Comparison of ENCODE assay signal across 1 cellular context in the genomic region with DNA sequence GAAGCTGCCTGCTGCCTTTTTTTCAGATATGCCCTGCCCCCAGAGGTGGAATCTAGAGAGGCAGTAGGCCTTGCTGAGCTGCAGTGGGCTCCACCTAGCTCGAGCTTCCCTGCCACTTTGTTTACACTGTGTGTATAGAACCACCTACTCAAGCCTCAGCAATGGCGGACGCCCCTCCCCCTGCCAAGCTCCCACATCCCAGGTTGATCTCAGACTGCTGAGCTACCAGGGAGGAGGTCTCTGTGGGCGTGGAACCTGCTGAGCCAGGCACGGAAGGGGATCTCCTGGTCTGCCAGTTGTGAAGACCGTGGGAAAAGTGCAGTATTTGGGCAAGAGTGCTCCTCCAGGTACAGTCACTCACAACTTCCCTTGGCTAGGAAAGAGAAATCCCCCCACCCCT.
TF ChIP-seq lines count a peak whose summit lies in the region.

No MANE protein-coding gene starts in this region.

TF ChIP-seq in GM23338, 12 proteins besides CTCF, POLR2A, EP300 and RAD21 (continued from another document):
- TF ChIP-seq, protein P1, sequence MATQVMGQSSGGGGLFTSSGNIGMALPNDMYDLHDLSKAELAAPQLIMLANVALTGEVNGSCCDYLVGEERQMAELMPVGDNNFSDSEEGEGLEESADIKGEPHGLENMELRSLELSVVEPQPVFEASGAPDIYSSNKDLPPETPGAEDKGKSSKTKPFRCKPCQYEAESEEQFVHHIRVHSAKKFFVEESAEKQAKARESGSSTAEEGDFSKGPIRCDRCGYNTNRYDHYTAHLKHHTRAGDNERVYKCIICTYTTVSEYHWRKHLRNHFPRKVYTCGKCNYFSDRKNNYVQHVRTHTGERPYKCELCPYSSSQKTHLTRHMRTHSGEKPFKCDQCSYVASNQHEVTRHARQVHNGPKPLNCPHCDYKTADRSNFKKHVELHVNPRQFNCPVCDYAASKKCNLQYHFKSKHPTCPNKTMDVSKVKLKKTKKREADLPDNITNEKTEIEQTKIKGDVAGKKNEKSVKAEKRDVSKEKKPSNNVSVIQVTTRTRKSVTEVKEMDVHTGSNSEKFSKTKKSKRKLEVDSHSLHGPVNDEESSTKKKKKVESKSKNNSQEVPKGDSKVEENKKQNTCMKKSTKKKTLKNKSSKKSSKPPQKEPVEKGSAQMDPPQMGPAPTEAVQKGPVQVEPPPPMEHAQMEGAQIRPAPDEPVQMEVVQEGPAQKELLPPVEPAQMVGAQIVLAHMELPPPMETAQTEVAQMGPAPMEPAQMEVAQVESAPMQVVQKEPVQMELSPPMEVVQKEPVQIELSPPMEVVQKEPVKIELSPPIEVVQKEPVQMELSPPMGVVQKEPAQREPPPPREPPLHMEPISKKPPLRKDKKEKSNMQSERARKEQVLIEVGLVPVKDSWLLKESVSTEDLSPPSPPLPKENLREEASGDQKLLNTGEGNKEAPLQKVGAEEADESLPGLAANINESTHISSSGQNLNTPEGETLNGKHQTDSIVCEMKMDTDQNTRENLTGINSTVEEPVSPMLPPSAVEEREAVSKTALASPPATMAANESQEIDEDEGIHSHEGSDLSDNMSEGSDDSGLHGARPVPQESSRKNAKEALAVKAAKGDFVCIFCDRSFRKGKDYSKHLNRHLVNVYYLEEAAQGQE (IDR thresholded peaks at IDR 0.05; ENCODE audit: unreplicated experiment) = no peak
- no peak for TF ChIP-seq EZH2phosphoT487 (IDR thresholded peaks at IDR 0.05; ENCODE audit: unreplicated experiment)
- TF ChIP-seq ZNF331 (CRISPR knock-in tag; IDR thresholded peaks at IDR 0.05; ENCODE audit: low read depth) = no peak
- TF ChIP-seq CREB1 (CRISPR knock-in tag; IDR thresholded peaks at IDR 0.05; ENCODE audit: low read depth) = no peak
- no peak for TF ChIP-seq JUNB (IDR thresholded peaks at IDR 0.05; ENCODE audit: unreplicated experiment)
- no peak for TF ChIP-seq STAT1 (IDR thresholded peaks at IDR 0.05; ENCODE audit: unreplicated experiment)
- TF ChIP-seq NANOG (IDR thresholded peaks at IDR 0.05; ENCODE audit: borderline replicate concordance) = no peak
- TF ChIP-seq, protein P2, sequence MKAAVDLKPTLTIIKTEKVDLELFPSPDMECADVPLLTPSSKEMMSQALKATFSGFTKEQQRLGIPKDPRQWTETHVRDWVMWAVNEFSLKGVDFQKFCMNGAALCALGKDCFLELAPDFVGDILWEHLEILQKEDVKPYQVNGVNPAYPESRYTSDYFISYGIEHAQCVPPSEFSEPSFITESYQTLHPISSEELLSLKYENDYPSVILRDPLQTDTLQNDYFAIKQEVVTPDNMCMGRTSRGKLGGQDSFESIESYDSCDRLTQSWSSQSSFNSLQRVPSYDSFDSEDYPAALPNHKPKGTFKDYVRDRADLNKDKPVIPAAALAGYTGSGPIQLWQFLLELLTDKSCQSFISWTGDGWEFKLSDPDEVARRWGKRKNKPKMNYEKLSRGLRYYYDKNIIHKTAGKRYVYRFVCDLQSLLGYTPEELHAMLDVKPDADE (IDR thresholded peaks at IDR 0.05) = no peak
- TF ChIP-seq, protein P3, sequence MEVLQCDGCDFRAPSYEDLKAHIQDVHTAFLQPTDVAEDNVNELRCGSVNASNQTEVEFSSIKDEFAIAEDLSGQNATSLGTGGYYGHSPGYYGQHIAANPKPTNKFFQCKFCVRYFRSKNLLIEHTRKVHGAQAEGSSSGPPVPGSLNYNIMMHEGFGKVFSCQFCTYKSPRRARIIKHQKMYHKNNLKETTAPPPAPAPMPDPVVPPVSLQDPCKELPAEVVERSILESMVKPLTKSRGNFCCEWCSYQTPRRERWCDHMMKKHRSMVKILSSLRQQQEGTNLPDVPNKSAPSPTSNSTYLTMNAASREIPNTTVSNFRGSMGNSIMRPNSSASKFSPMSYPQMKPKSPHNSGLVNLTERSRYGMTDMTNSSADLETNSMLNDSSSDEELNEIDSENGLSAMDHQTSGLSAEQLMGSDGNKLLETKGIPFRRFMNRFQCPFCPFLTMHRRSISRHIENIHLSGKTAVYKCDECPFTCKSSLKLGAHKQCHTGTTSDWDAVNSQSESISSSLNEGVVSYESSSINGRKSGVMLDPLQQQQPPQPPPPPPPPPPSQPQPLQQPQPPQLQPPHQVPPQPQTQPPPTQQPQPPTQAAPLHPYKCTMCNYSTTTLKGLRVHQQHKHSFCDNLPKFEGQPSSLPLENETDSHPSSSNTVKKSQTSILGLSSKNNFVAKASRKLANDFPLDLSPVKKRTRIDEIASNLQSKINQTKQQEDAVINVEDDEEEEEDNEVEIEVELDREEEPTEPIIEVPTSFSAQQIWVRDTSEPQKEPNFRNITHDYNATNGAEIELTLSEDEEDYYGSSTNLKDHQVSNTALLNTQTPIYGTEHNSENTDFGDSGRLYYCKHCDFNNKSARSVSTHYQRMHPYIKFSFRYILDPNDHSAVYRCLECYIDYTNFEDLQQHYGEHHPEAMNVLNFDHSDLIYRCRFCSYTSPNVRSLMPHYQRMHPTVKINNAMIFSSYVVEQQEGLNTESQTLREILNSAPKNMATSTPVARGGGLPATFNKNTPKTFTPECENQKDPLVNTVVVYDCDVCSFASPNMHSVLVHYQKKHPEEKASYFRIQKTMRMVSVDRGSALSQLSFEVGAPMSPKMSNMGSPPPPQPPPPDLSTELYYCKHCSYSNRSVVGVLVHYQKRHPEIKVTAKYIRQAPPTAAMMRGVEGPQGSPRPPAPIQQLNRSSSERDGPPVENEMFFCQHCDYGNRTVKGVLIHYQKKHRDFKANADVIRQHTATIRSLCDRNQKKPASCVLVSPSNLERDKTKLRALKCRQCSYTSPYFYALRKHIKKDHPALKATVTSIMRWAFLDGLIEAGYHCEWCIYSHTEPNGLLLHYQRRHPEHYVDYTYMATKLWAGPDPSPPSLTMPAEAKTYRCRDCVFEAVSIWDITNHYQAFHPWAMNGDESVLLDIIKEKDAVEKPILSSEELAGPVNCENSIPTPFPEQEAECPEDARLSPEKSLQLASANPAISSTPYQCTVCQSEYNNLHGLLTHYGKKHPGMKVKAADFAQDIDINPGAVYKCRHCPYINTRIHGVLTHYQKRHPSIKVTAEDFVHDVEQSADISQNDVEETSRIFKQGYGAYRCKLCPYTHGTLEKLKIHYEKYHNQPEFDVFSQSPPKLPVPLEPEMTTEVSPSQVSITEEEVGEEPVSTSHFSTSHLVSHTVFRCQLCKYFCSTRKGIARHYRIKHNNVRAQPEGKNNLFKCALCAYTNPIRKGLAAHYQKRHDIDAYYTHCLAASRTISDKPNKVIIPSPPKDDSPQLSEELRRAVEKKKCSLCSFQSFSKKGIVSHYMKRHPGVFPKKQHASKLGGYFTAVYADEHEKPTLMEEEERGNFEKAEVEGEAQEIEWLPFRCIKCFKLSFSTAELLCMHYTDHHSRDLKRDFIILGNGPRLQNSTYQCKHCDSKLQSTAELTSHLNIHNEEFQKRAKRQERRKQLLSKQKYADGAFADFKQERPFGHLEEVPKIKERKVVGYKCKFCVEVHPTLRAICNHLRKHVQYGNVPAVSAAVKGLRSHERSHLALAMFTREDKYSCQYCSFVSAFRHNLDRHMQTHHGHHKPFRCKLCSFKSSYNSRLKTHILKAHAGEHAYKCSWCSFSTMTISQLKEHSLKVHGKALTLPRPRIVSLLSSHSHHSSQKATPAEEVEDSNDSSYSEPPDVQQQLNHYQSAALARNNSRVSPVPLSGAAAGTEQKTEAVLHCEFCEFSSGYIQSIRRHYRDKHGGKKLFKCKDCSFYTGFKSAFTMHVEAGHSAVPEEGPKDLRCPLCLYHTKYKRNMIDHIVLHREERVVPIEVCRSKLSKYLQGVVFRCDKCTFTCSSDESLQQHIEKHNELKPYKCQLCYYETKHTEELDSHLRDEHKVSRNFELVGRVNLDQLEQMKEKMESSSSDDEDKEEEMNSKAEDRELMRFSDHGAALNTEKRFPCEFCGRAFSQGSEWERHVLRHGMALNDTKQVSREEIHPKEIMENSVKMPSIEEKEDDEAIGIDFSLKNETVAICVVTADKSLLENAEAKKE (CRISPR knock-in tag; IDR thresholded peaks at IDR 0.05) = no peak
- no peak for TF ChIP-seq ZNF114 (CRISPR knock-in tag; IDR thresholded peaks at IDR 0.05)
